ENCODE assay signal across 23 cellular contexts in the genomic region with DNA sequence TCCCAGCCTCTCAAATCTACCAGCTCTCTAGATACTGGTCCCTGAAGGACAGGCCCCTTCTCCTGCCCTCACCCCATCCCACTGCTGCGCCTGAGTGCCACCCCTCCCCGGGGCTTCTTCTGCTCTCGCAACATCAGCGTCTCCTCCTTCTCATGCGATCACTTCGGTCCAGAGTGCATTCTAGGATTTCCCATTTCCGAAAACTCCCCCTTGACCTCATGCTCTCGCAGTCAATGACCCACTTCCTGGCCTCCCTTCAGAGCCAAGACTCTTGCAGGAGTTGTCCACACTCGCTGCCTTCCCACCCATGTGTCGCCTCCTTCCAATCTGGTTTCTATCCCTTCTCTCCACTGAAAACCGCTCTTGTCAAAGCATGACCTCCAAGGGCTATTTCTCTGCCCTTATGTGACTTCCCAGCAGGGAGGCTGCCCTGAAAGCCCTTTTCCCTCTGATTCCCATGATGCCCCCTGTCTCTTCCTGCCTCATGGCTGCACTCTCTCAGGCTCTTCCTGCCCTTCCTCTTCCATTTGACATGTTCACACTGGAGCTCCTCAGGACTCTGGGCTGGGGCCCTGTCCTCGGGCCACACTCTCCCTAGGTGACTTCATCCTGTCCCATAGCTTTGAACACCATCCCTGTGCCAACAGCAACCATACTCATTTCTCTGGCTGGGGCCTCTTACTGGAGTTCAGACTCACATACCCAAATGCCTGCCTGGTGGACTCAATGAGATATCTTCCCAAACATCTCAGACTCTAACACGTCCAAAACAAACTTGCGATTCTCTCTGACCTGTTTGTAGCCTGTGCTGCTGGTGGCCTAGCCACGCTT. TPM values are rescaled to one million over a fixed set of nuclear protein-coding genes. Genes with fewer than 3 reads are reported as not detected.
DNase-seq lines count a peak whose midpoint lies in the region; ATAC-seq and TF ChIP-seq lines count a peak whose summit lies in the region.
"Had no signal": no experiment of that assay in that cellular context is flagged by ENCODE, and none has a peak within 500 bp of the region (broad histone marks: within the 10 kb centered on the region; RNA-seq: fewer than 3 reads in every experiment).

No MANE protein-coding gene starts in this region.

- TF ChIP-seq CTCF in fibroblast of lung (conservative IDR thresholded peaks at IDR 0.05 in 1 of 2, IDR thresholded peaks at IDR 0.05 in 1 of 2; ENCODE audit: low read depth in 1 of 2, low read length in 2 of 2) = no peak
- TF ChIP-seq CTCF in sigmoid colon (IDR thresholded peaks at IDR 0.05) = no peak

- H3K4me3 ChIP-seq in fibroblast of lung (replicated peaks in 1 of 4; ENCODE audit: control extremely low read depth in 1 of 4, insufficient read depth in 1 of 4, low read depth in 3 of 4, low read length in 4 of 4) (no peak overlapping the region), sigmoid colon (no peak overlapping the region)
- H3K4me3 ChIP-seq: gastrocnemius medialis, GM23338 had no signal

- H3K9me3 ChIP-seq in fibroblast of lung (ENCODE audit: control insufficient read depth, insufficient read depth, low read depth, low read length) (no peaks in the 10 kb centered on the region), sigmoid colon (no peaks in the 10 kb centered on the region)
- H3K9me3 ChIP-seq: gastrocnemius medialis, SK-N-SH had no signal

- H3K27me3 ChIP-seq in fibroblast of lung (ENCODE audit: control insufficient read depth, insufficient read depth, low read length) = no peaks in the 10 kb centered on the region
- H3K27me3 ChIP-seq in sigmoid colon = no peaks in the 10 kb centered on the region
- H3K27me3 ChIP-seq: gastrocnemius medialis had no signal

- no peak for ATAC-seq in activated CD8-positive, alpha-beta memory T cell treated with anti-CD3 and anti-CD28 coated beads, Interleukin-2, amount 10 ng/mL, durations not matched to agents 7 days and 5 days
- ATAC-seq: gastrocnemius medialis, GM23338, left colon had no signal

- DNase-seq in activated CD8-positive, alpha-beta memory T cell treated with anti-CD3 and anti-CD28 coated beads, Interleukin-2, amount 10 ng/mL, durations not matched to agents 7 days and 5 days = no peak
- DNase-seq in activated CD8-positive, alpha-beta memory T cell treated with anti-CD3 and anti-CD28 coated beads, Interleukin-2, amount 50 U/mL, for 48 hours = no peak
- peak; percentile 29 for DNase-seq in UCSD-AML1 (lab: John Stamatoyannopoulos, UW; ENCODE audit: unreplicated experiment)
- DNase-seq in fibroblast of lung (ENCODE audit: low read depth in 2 of 2) = no peak
- no peak for DNase-seq in sigmoid colon
- no peak for DNase-seq in SHP77 treated with DMSO at 0.1 percent for 48 hours (lab: John Stamatoyannopoulos, UW)
- DNase-seq in NCI-H146 (lab: John Stamatoyannopoulos, UW) = no peak
- DNase-seq in NCI-H526 (lab: John Stamatoyannopoulos, UW) = no peak
- DNase-seq: activated CD4-positive, alpha-beta T cell treated with anti-CD3 and anti-CD28 coated beads, Interleukin-2, amount 50 U/mL, for 48 hours; activated T-cell treated with anti-CD3 and anti-CD28 coated beads, Interleukin-2, amount 50 U/mL, for 48 hours; C1 segment of cervical spinal cord; central memory CD4-positive, alpha-beta T cell; DMS153; gastrocnemius medialis; left colon; NCI-H1092 treated with DMSO at 0.1 percent for 48 hours; NCI-H2171; NCI-H774; SK-N-SH; stimulated activated CD4-positive, alpha-beta T cell treated with anti-CD3 and anti-CD28 coated beads, Interleukin-12 subunit alpha, Interleukin-12 subunit beta, amount 100 ng/mL, for 4 hours had no signal

- TF ChIP-seq POLR2A in sigmoid colon (IDR thresholded peaks at IDR 0.05) = no peak

- CTCF ChIA-PET in activated CD8-positive, alpha-beta memory T cell treated with anti-CD3 and anti-CD28 coated beads, Interleukin-2, amount 10 ng/mL, durations not matched to agents 7 days and 5 days (lab: Charles Lee) = interaction anchor here (0.7 kb wide), 1 partner anchor 105 kb away, joined by 5 read pairs; no protein-coding TSS in a partner anchor

- WGBS in sigmoid colon, 2 donors = 84 to 85% methylated on average over 15 of the region's 15 CpGs

- peaks cover 10% of the 10 kb centered on the region for H3K4me1 Mint-ChIP-seq in activated CD8-positive, alpha-beta memory T cell treated with anti-CD3 and anti-CD28 coated beads, Interleukin-2, amount 10 ng/mL, durations not matched to agents 7 days and 5 days
- H3K4me1 Mint-ChIP-seq: GM23338 had no signal

- H3K4me1 ChIP-seq in fibroblast of lung (ENCODE audit: control insufficient read depth, extremely low read depth, insufficient read depth, low read length) (peaks cover 14% of the 10 kb centered on the region), sigmoid colon (peaks cover 0 to 14% (median 6%) of the 10 kb centered on the region in 4 donors)
- H3K4me1 ChIP-seq: gastrocnemius medialis, parathyroid adenoma had no signal

- no peak overlapping the region for H2AFZ ChIP-seq in fibroblast of lung (ENCODE audit: low read length)
- H2AFZ ChIP-seq: GM23338, parathyroid adenoma had no signal

- peak overlapping the region; percentile 16 for H3K27ac Mint-ChIP-seq in activated CD8-positive, alpha-beta memory T cell treated with anti-CD3 and anti-CD28 coated beads, Interleukin-2, amount 10 ng/mL, durations not matched to agents 7 days and 5 days
- H3K27ac Mint-ChIP-seq: GM23338 had no signal

- H3K79me2 ChIP-seq in fibroblast of lung (ENCODE audit: control insufficient read depth, insufficient read depth, low read length) = no peaks in the 10 kb centered on the region
- H3K79me2 ChIP-seq: parathyroid adenoma had no signal

- H3K36me3 ChIP-seq in fibroblast of lung (ENCODE audit: control insufficient read depth, insufficient read depth, low read length) = peaks cover 45% of the 10 kb centered on the region
- H3K36me3 ChIP-seq in sigmoid colon = peaks cover 74 to 97% (median 87%) of the 10 kb centered on the region in 4 donors

- H3K4me2 ChIP-seq in fibroblast of lung (ENCODE audit: extremely low read depth, insufficient read depth, low read length) = no peak overlapping the region
- H3K4me2 ChIP-seq: GM23338, SK-N-SH had no signal

- H3K27me3 Mint-ChIP-seq in activated CD8-positive, alpha-beta memory T cell treated with anti-CD3 and anti-CD28 coated beads, Interleukin-2, amount 10 ng/mL, durations not matched to agents 7 days and 5 days = no peaks in the 10 kb centered on the region

- no peaks in the 10 kb centered on the region for H3K36me3 Mint-ChIP-seq in activated CD8-positive, alpha-beta memory T cell treated with anti-CD3 and anti-CD28 coated beads, Interleukin-2, amount 10 ng/mL, durations not matched to agents 7 days and 5 days

- H3K4me3 Mint-ChIP-seq in activated CD8-positive, alpha-beta memory T cell treated with anti-CD3 and anti-CD28 coated beads, Interleukin-2, amount 10 ng/mL, durations not matched to agents 7 days and 5 days = no peak overlapping the region
- H3K4me3 Mint-ChIP-seq: GM23338 had no signal

- H3K27ac ChIP-seq in fibroblast of lung (ENCODE audit: insufficient read depth, low read length) (peak overlapping the region; percentile 15), sigmoid colon (peak overlapping the region; percentile 9 to 88 (median 33))
- H3K27ac ChIP-seq: gastrocnemius medialis, parathyroid adenoma had no signal

- no peaks in the 10 kb centered on the region for H3K9me3 Mint-ChIP-seq in activated CD8-positive, alpha-beta memory T cell treated with anti-CD3 and anti-CD28 coated beads, Interleukin-2, amount 10 ng/mL, durations not matched to agents 7 days and 5 days (ENCODE audit: low read depth)
- H3K9me3 Mint-ChIP-seq: GM23338 had no signal

- no peaks in the 10 kb centered on the region for H4K20me1 ChIP-seq in fibroblast of lung (ENCODE audit: control insufficient read depth, extremely low read depth, insufficient read depth, low read length)

- no peak overlapping the region for H3K9ac ChIP-seq in fibroblast of lung (ENCODE audit: insufficient read depth, low read length)
- H3K9ac ChIP-seq: parathyroid adenoma, SK-N-SH had no signal

- no peak for TF ChIP-seq EP300 in sigmoid colon (IDR thresholded peaks at IDR 0.05)

- intact Hi-C loops in sigmoid colon (cut with DNase I) = no loop called here

RNA-seq across cellular contexts. Expression of a gene that starts 46.0 kb away (rescaled TPM):
- not detected for total RNA-seq in activated CD8-positive, alpha-beta memory T cell treated with anti-CD3 and anti-CD28 coated beads, Interleukin-2, amount 10 ng/mL, durations not matched to agents 7 days and 5 days
- under 0.01 TPM in 1 of 2 replicates, not detected in the other for total RNA-seq in fibroblast of lung
- polyA plus RNA-seq in fibroblast of lung = 0.03 TPM in 1 of 2 replicates, not detected in the other
- polyA plus RNA-seq in fibroblast of lung (2012) = 15.8 and 51.0 TPM in 2 replicates
- 0.51 TPM in 1 of 2 replicates, not detected in the other for polyA minus RNA-seq in fibroblast of lung (ENCODE audit: low replicate concordance)
- total RNA-seq in sigmoid colon = 1 to 10 TPM in 1 of 4 donors, under 1 TPM in 1, not detected in 2; under 0.01 to 1.4 TPM
- 1 to 10 TPM in 1 of 3 donors, under 1 TPM in 2; under 0.01 to 1.1 (median 0.23) TPM for polyA plus RNA-seq in sigmoid colon
- total RNA-seq: A172, gastrocnemius medialis had no signal
